In the genomic region with DNA sequence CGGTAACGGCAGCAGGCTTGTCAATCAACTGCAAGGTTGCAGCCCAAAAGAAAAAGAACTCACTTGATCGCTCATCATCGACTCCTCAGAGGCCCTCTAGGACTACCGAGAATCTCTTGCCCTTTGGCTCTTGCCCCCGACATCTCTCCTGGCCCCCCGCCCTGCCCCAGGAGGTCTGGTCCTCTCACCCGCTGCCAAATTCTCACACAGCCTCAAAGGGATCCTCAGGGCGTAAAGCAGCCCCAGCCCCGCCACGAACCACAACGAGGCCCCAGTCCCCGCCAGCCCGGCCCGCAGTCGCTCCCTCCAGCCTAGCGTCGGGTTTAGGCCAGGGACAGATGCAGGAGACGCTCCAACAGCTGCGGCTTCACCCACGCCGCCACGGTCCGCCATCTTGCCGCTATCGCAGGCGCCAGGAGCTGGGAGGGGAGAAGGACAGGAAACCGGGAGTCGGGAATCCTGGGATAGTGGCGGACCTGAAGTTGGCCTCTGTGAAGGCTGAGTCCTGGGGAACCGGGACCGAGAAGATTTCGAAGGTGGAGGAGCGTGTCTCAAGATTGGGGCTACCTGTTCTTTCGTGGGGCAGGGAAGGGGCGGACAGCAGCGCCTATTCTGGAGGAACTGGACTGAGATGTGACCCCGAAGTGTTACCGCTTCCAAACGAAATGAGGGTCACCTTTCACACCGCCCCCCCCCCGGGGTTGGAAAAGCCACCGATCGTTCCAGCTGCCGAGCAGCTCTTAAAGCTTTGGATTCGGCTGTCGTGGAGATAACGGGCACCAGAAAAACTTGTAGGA, we compare ENCODE assay signal across 1 cellular context.
TF ChIP-seq lines count a peak whose summit lies in the region.

ST7L (minus strand) TSS at position 421 of the 797 bp plus-strand sequence; CDS start at position 393, 28 bp downstream.

TF ChIP-seq in K562, 482 proteins besides CTCF, POLR2A, EP300 and RAD21 (continued from another document and continues in another):
- TF ChIP-seq POLR3A (IDR thresholded peaks at IDR 0.05; ENCODE audit: borderline replicate concordance, extremely low read depth, insufficient read depth, insufficient read length), result no peak
- TF ChIP-seq ZNF780A (CRISPR knock-in tag; IDR thresholded peaks at IDR 0.05), result no peak
- TF ChIP-seq FOXP1 (CRISPR knock-in tag; IDR thresholded peaks at IDR 0.05), result 0 out of 2 replicates have a peak, but pooled peaks have one; percentile 25
- peak; percentile 61; the same call in 1 of the 2 replicates for TF ChIP-seq C11orf30 (IDR thresholded peaks at IDR 0.05; ENCODE audit: low read depth)
- no peak for TF ChIP-seq SRSF9 (IDR thresholded peaks at IDR 0.05; ENCODE audit: borderline replicate concordance, low read depth, low read length)
- no peak for TF ChIP-seq TCF7L2 (IDR thresholded peaks at IDR 0.05; ENCODE audit: low read depth, low read length)
- TF ChIP-seq XRCC3 (IDR thresholded peaks at IDR 0.05), result no peak
- 0 out of 2 replicates have a peak, but pooled peaks have one; percentile 37 for TF ChIP-seq TGIF2 (CRISPR knock-in tag; IDR thresholded peaks at IDR 0.05)
- no peak for TF ChIP-seq NR3C1 (CRISPR knock-in tag; IDR thresholded peaks at IDR 0.05)
- TF ChIP-seq NEUROD1 (IDR thresholded peaks at IDR 0.05; ENCODE audit: borderline replicate concordance, low read depth, low read length, partially characterized antibody), result no peak
- no peak; the same call in 1 of the 2 replicates for TF ChIP-seq OTX1 (CRISPR knock-in tag; IDR thresholded peaks at IDR 0.05)
- no peak for TF ChIP-seq NFIX (CRISPR knock-in tag; IDR thresholded peaks at IDR 0.05; ENCODE audit: low read depth)
- no peak for TF ChIP-seq DEAF1 (CRISPR knock-in tag; IDR thresholded peaks at IDR 0.05)
- TF ChIP-seq ZNF75A (CRISPR knock-in tag; IDR thresholded peaks at IDR 0.05), result no peak
- TF ChIP-seq, protein P1, sequence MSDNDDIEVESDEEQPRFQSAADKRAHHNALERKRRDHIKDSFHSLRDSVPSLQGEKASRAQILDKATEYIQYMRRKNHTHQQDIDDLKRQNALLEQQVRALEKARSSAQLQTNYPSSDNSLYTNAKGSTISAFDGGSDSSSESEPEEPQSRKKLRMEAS (CRISPR knock-in tag; IDR thresholded peaks at IDR 0.05), result 0 out of 2 replicates have a peak, but pooled peaks have one; percentile 42
- no peak for TF ChIP-seq CBX3 (IDR thresholded peaks at IDR 0.05; ENCODE audit: borderline replicate concordance in 1 of 2, low read length in 2 of 2)
- TF ChIP-seq PTTG1 (tag; IDR thresholded peaks at IDR 0.05; ENCODE audit: low read depth), result no peak; the same call in 1 of the 2 replicates
- TF ChIP-seq, protein P2, sequence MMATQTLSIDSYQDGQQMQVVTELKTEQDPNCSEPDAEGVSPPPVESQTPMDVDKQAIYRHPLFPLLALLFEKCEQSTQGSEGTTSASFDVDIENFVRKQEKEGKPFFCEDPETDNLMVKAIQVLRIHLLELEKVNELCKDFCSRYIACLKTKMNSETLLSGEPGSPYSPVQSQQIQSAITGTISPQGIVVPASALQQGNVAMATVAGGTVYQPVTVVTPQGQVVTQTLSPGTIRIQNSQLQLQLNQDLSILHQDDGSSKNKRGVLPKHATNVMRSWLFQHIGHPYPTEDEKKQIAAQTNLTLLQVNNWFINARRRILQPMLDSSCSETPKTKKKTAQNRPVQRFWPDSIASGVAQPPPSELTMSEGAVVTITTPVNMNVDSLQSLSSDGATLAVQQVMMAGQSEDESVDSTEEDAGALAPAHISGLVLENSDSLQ (IDR thresholded peaks at IDR 0.05), result peak; percentile 96
- TF ChIP-seq, protein P3, sequence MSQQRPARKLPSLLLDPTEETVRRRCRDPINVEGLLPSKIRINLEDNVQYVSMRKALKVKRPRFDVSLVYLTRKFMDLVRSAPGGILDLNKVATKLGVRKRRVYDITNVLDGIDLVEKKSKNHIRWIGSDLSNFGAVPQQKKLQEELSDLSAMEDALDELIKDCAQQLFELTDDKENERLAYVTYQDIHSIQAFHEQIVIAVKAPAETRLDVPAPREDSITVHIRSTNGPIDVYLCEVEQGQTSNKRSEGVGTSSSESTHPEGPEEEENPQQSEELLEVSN (IDR thresholded peaks at IDR 0.05; ENCODE audit: borderline replicate concordance in 1 of 2, extremely low read depth in 1 of 2, insufficient read depth in 1 of 2, insufficient read length in 1 of 2, low read depth in 1 of 2, low read length in 1 of 2, poor library complexity in 1 of 2, severe bottlenecking in 1 of 2), result no peak
- no peak for TF ChIP-seq SMAD2 (IDR thresholded peaks at IDR 0.05; ENCODE audit: low read depth, low read length)
- no peak for TF ChIP-seq ZEB2 (IDR thresholded peaks at IDR 0.05)
- TF ChIP-seq SNAPC5 (CRISPR knock-in tag; IDR thresholded peaks at IDR 0.05), result no peak
- no peak for TF ChIP-seq PHB2 (IDR thresholded peaks at IDR 0.05; ENCODE audit: low read depth)
- no peak for TF ChIP-seq ZNF589 (CRISPR knock-in tag; IDR thresholded peaks at IDR 0.05; ENCODE audit: low read depth)
- TF ChIP-seq, protein P4, sequence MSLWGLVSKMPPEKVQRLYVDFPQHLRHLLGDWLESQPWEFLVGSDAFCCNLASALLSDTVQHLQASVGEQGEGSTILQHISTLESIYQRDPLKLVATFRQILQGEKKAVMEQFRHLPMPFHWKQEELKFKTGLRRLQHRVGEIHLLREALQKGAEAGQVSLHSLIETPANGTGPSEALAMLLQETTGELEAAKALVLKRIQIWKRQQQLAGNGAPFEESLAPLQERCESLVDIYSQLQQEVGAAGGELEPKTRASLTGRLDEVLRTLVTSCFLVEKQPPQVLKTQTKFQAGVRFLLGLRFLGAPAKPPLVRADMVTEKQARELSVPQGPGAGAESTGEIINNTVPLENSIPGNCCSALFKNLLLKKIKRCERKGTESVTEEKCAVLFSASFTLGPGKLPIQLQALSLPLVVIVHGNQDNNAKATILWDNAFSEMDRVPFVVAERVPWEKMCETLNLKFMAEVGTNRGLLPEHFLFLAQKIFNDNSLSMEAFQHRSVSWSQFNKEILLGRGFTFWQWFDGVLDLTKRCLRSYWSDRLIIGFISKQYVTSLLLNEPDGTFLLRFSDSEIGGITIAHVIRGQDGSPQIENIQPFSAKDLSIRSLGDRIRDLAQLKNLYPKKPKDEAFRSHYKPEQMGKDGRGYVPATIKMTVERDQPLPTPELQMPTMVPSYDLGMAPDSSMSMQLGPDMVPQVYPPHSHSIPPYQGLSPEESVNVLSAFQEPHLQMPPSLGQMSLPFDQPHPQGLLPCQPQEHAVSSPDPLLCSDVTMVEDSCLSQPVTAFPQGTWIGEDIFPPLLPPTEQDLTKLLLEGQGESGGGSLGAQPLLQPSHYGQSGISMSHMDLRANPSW (CRISPR knock-in tag; IDR thresholded peaks at IDR 0.05), result no peak
- TF ChIP-seq POU5F1 (IDR thresholded peaks at IDR 0.05; ENCODE audit: borderline replicate concordance, low read depth, low read length, partially characterized antibody), result no peak
- TF ChIP-seq, protein P5, sequence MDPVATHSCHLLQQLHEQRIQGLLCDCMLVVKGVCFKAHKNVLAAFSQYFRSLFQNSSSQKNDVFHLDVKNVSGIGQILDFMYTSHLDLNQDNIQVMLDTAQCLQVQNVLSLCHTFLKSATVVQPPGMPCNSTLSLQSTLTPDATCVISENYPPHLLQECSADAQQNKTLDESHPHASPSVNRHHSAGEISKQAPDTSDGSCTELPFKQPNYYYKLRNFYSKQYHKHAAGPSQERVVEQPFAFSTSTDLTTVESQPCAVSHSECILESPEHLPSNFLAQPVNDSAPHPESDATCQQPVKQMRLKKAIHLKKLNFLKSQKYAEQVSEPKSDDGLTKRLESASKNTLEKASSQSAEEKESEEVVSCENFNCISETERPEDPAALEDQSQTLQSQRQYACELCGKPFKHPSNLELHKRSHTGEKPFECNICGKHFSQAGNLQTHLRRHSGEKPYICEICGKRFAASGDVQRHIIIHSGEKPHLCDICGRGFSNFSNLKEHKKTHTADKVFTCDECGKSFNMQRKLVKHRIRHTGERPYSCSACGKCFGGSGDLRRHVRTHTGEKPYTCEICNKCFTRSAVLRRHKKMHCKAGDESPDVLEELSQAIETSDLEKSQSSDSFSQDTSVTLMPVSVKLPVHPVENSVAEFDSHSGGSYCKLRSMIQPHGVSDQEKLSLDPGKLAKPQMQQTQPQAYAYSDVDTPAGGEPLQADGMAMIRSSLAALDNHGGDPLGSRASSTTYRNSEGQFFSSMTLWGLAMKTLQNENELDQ (CRISPR knock-in tag; IDR thresholded peaks at IDR 0.05; ENCODE audit: borderline replicate concordance), result 0 out of 2 replicates have a peak, but pooled peaks have one; percentile 80
- TF ChIP-seq RBM34 (IDR thresholded peaks at IDR 0.05; ENCODE audit: borderline replicate concordance, insufficient read depth, low read length), result no peak
- TF ChIP-seq ZNF398 (CRISPR knock-in tag; IDR thresholded peaks at IDR 0.05), result no peak
- TF ChIP-seq CBFA2T3 (IDR thresholded peaks at IDR 0.05), result peak; percentile 52
- TF ChIP-seq LEF1 (IDR thresholded peaks at IDR 0.05), result 0 out of 2 replicates have a peak, but pooled peaks have one; percentile 10
- no peak; the same call in 1 of the 2 replicates for TF ChIP-seq ZNF175 (CRISPR knock-in tag; IDR thresholded peaks at IDR 0.05; ENCODE audit: low read depth)
- no peak for TF ChIP-seq POLR2AphosphoS5 (IDR thresholded peaks at IDR 0.05; ENCODE audit: control insufficient read depth, insufficient read depth, low read depth, low read length)
- TF ChIP-seq HNRNPK (IDR thresholded peaks at IDR 0.05; ENCODE audit: low read depth, low read length, poor library complexity, severe bottlenecking), result no peak
- TF ChIP-seq HNRNPLL (IDR thresholded peaks at IDR 0.05; ENCODE audit: low read depth, low read length, poor library complexity, severe bottlenecking), result no peak
- TF ChIP-seq SMC3 (conservative IDR thresholded peaks at IDR 0.05; ENCODE audit: insufficient read depth, low read depth, low read length), result no peak
- TF ChIP-seq POLR2AphosphoS2 (IDR thresholded peaks at IDR 0.05; ENCODE audit: low read length), result no peak
- TF ChIP-seq ARID1B (IDR thresholded peaks at IDR 0.05), result peak; percentile 40
- no peak; a peak in 1 of 4 replicates for TF ChIP-seq TRIM24 (IDR thresholded peaks at IDR 0.05)
- TF ChIP-seq SFPQ (IDR thresholded peaks at IDR 0.05; ENCODE audit: low read depth, low read length), result no peak
- TF ChIP-seq HDAC3 (IDR thresholded peaks at IDR 0.05; ENCODE audit: borderline replicate concordance, partially characterized antibody), result no peak
- no peak for TF ChIP-seq IFI16 (CRISPR knock-in tag; IDR thresholded peaks at IDR 0.05)
- no peak for TF ChIP-seq FOS (IDR thresholded peaks at IDR 0.05; ENCODE audit: extremely low read depth, insufficient read length)
- TF ChIP-seq RB1 (IDR thresholded peaks at IDR 0.05; ENCODE audit: low read depth), result peak; percentile 62; the same call in 1 of the 2 replicates
- TF ChIP-seq ZNF57 (CRISPR knock-in tag; IDR thresholded peaks at IDR 0.05), result no peak
- TF ChIP-seq ZNF583 (CRISPR knock-in tag; IDR thresholded peaks at IDR 0.05), result no peak
- no peak for TF ChIP-seq ZFP36 (IDR thresholded peaks at IDR 0.05; ENCODE audit: low read depth, low read length, partially characterized antibody)
- TF ChIP-seq NR2C2 (CRISPR knock-in tag; IDR thresholded peaks at IDR 0.05), result no peak; the same call in 1 of the 2 replicates
- peak; percentile 52; the same call in 1 of the 2 replicates for TF ChIP-seq NR2C2 (tag; IDR thresholded peaks at IDR 0.05)
- TF ChIP-seq PURB (CRISPR knock-in tag; IDR thresholded peaks at IDR 0.05; ENCODE audit: low read depth), result no peak
- no peak for TF ChIP-seq COPS2 (conservative IDR thresholded peaks at IDR 0.05)
- TF ChIP-seq KHSRP (IDR thresholded peaks at IDR 0.05), result no peak
- no peak for TF ChIP-seq ELK3 (CRISPR knock-in tag; IDR thresholded peaks at IDR 0.05)
